In genomic region chr19:996051-996838, GRCh38 we compare ENCODE assay signal across 9 cellular contexts. TPM values are rescaled to one million over a fixed set of nuclear protein-coding genes. Genes with fewer than 3 reads are reported as not detected.
DNase-seq lines count a peak whose midpoint lies in the region; ATAC-seq and TF ChIP-seq lines count a peak whose summit lies in the region.
"Had no signal": no experiment of that assay in that cellular context is flagged by ENCODE, and none has a peak within 500 bp of the region (broad histone marks: within the 10 kb centered on the region; RNA-seq: fewer than 3 reads in every experiment).

No MANE protein-coding gene starts in this region.

- H3K27me3 Mint-ChIP-seq in activated naive CD8-positive, alpha-beta T cell treated with anti-CD3 and anti-CD28 coated beads, Interleukin-2, amount 10 ng/mL, durations not matched to agents 7 days and 5 days, result peaks cover 41% of the 10 kb centered on the region

- H3K9me3 ChIP-seq in lower lobe of right lung, result no peaks in the 10 kb centered on the region
- H3K9me3 ChIP-seq: adrenal gland had no signal

- no peaks in the 10 kb centered on the region for H3K36me3 Mint-ChIP-seq in activated naive CD8-positive, alpha-beta T cell treated with anti-CD3 and anti-CD28 coated beads, Interleukin-2, amount 10 ng/mL, durations not matched to agents 7 days and 5 days

- peaks cover 8% of the 10 kb centered on the region for H3K4me1 Mint-ChIP-seq in activated naive CD8-positive, alpha-beta T cell treated with anti-CD3 and anti-CD28 coated beads, Interleukin-2, amount 10 ng/mL, durations not matched to agents 7 days and 5 days

- TF ChIP-seq CTCF in lower lobe of right lung (IDR thresholded peaks at IDR 0.05), result no peak

- intact Hi-C loops in lower lobe of right lung (cut with DNase I), result no loop called here

- peak; percentile 48 for ATAC-seq in activated naive CD8-positive, alpha-beta T cell treated with anti-CD3 and anti-CD28 coated beads, Interleukin-2, amount 10 ng/mL, durations not matched to agents 7 days and 5 days (ENCODE audit: low read depth)
- ATAC-seq in lower lobe of right lung, result peak; percentile 34 to 38
- peak; percentile 62 for ATAC-seq in stimulated activated naive CD8-positive, alpha-beta T cell treated with anti-CD3 and anti-CD28 coated beads, Interleukin-15, Interleukin-2, amounts not matched to agents 100 U/mL and 50 U/mL, for 24 hours
- no peak for ATAC-seq in HG03354 (IDR thresholded peaks at IDR 0.05; ENCODE audit: poor library complexity, severe bottlenecking, unreplicated experiment)

- H3K9me3 Mint-ChIP-seq in activated naive CD8-positive, alpha-beta T cell treated with anti-CD3 and anti-CD28 coated beads, Interleukin-2, amount 10 ng/mL, durations not matched to agents 7 days and 5 days, result no peaks in the 10 kb centered on the region

- peaks cover 18% of the 10 kb centered on the region for H3K36me3 ChIP-seq in lower lobe of right lung
- H3K36me3 ChIP-seq: adrenal gland had no signal

- POLR2A ChIA-PET in activated naive CD8-positive, alpha-beta T cell treated with anti-CD3 and anti-CD28 coated beads, Interleukin-2, amount 10 ng/mL, durations not matched to agents 7 days and 5 days (lab: Charles Lee), result interaction anchor here (1.0 to 1.8 kb wide), 6 partner anchors 12 to 83 kb away, joined by 3 to 6 read pairs (median 3); partner anchors contain the start of genes CNN2 and WDR18

- H3K4me3 ChIP-seq in lower lobe of right lung, result peak overlapping the region; percentile 6
- H3K4me3 ChIP-seq: adrenal gland had no signal

- H3K27ac Mint-ChIP-seq in activated naive CD8-positive, alpha-beta T cell treated with anti-CD3 and anti-CD28 coated beads, Interleukin-2, amount 10 ng/mL, durations not matched to agents 7 days and 5 days, result no peak overlapping the region

- H3K27ac ChIP-seq in lower lobe of right lung, result no peak overlapping the region
- H3K27ac ChIP-seq: adrenal gland had no signal

- DNase-seq in NCI-H2196 (lab: John Stamatoyannopoulos, UW; ENCODE audit: unreplicated experiment), result peak; percentile 64
- DNase-seq in NCI-H2196 treated with DMSO at 0.1 percent for 48 hours (lab: John Stamatoyannopoulos, UW; ENCODE audit: unreplicated experiment), result no peak
- DNase-seq in SW480 (ENCODE audit: low spot score), result peak; percentile 43
- DNase-seq in activated naive CD8-positive, alpha-beta T cell treated with anti-CD3 and anti-CD28 coated beads, Interleukin-2, amount 10 ng/mL, durations not matched to agents 7 days and 5 days, result peak; percentile 69
- DNase-seq in lower lobe of right lung, result no peak
- peak; percentile 74 for DNase-seq in stimulated activated naive CD8-positive, alpha-beta T cell treated with anti-CD3 and anti-CD28 coated beads, Interleukin-15, Interleukin-2, amounts not matched to agents 100 U/mL and 50 U/mL, for 24 hours
- DNase-seq in hippocampal formation (lab: John Stamatoyannopoulos, UW), result no peak

- peaks cover 62% of the 10 kb centered on the region for H3K27me3 ChIP-seq in lower lobe of right lung (ENCODE audit: low read depth)

- peak overlapping the region; percentile 44 for H3K4me3 Mint-ChIP-seq in activated naive CD8-positive, alpha-beta T cell treated with anti-CD3 and anti-CD28 coated beads, Interleukin-2, amount 10 ng/mL, durations not matched to agents 7 days and 5 days

- peaks cover 20% of the 10 kb centered on the region for H3K4me1 ChIP-seq in lower lobe of right lung

RNA-seq across cellular contexts. Expression of gene GRIN3B, which starts 4.0 kb away (rescaled TPM):
- not detected for total RNA-seq in activated naive CD8-positive, alpha-beta T cell treated with anti-CD3 and anti-CD28 coated beads, Interleukin-2, amount 10 ng/mL, durations not matched to agents 7 days and 5 days
- 3.0 TPM for total RNA-seq in lower lobe of right lung

RNA-seq across cellular contexts. Expression of gene WDR18, which starts 12.1 kb away (rescaled TPM):
- total RNA-seq in activated naive CD8-positive, alpha-beta T cell treated with anti-CD3 and anti-CD28 coated beads, Interleukin-2, amount 10 ng/mL, durations not matched to agents 7 days and 5 days, result 10 to 100 TPM; 45.1 to 54.3 TPM
- 29.2 TPM for total RNA-seq in lower lobe of right lung

RNA-seq across cellular contexts. Expression of gene TMEM259, which starts 24.7 kb away (rescaled TPM):
- 100 to 1,000 TPM; 231 to 235 TPM for total RNA-seq in activated naive CD8-positive, alpha-beta T cell treated with anti-CD3 and anti-CD28 coated beads, Interleukin-2, amount 10 ng/mL, durations not matched to agents 7 days and 5 days
- 159 TPM for total RNA-seq in lower lobe of right lung

RNA-seq across cellular contexts. Expression of gene RNU6-2, which starts 25.1 kb away (rescaled TPM):
- total RNA-seq in activated naive CD8-positive, alpha-beta T cell treated with anti-CD3 and anti-CD28 coated beads, Interleukin-2, amount 10 ng/mL, durations not matched to agents 7 days and 5 days, result not detected
- total RNA-seq in lower lobe of right lung, result not detected
- total RNA-seq: adrenal gland had no signal

RNA-seq across cellular contexts. Expression of gene CNN2, which starts 30.2 kb away (rescaled TPM):
- total RNA-seq in activated naive CD8-positive, alpha-beta T cell treated with anti-CD3 and anti-CD28 coated beads, Interleukin-2, amount 10 ng/mL, durations not matched to agents 7 days and 5 days, result 100 to 1,000 TPM; 340 to 353 TPM
- total RNA-seq in lower lobe of right lung, result 158 TPM

Comparison
In these comparisons a context has a peak if more than half of its experiments do, and no peak if none do; other contexts are left out.
1. DNase-seq: peak in NCI-H2196 (single experiment), SW480 (single experiment), activated naive CD8-positive, alpha-beta T cell treated with anti-CD3 and anti-CD28 coated beads, Interleukin-2, amount 10 ng/mL, durations not matched to agents 7 days and 5 days (single experiment) and stimulated activated naive CD8-positive, alpha-beta T cell treated with anti-CD3 and anti-CD28 coated beads, Interleukin-15, Interleukin-2, amounts not matched to agents 100 U/mL and 50 U/mL, for 24 hours (single experiment); none in NCI-H2196 treated with DMSO at 0.1 percent for 48 hours (single experiment), lower lobe of right lung (single experiment) and hippocampal formation (0 of 2).